ENCODE assay signal across 9 cellular contexts in the genomic region with DNA sequence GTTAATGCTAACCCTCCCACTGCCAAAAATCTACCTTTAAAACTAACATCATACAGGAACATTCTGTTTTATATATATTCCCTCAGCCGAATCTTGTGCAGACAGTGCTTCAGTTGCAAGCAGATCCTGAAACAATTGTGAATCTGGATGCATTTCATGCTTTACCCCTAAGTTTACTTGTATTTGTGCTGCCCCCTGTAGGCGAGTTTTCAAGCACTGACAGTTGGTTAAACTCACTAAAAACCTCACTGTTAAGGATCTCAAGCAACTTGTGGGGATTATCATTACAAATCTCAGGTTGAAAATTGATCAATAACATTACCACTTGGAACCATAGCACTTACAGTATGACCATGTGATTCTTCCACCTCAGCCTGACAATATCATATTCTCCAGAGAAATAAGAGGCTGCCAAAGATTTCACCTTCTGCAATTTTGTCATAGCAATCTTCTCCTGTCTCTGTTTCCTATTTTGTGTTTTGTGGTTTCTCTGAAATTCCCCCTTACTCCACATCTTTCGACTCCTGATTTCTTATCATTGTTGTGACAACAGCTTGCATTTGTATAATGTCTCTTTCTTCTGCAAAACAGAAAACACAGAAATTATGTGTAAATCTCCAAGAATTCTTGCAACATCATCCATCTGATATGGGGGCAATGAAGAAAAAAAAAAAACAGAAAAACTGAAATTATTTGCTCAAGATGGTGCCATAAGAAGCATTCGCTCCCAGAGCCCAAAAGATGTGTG.
A peak's percentile ranks its signal among the peaks of the same experiment; 100 is the strongest.
DNase-seq lines count a peak whose midpoint lies in the region; FAIRE-seq and TF ChIP-seq lines count a peak whose summit lies in the region.
"Had no signal": no experiment of that assay in that cellular context is flagged by ENCODE, and none has a peak within 500 bp of the region (broad histone marks: within the 10 kb centered on the region; RNA-seq: fewer than 3 reads in every experiment).

No MANE protein-coding gene starts in this region.

- no peak overlapping the region for H3K4me2 ChIP-seq in astrocyte (ENCODE audit: low read length)

- DNase-seq in A172 (ENCODE audit: low spot score) (peak; percentile 1), GM10248 (ENCODE audit: extremely low spot score) (peak; percentile 13), NCI-H146 treated with DMSO at 0.1 percent for 48 hours (lab: John Stamatoyannopoulos, UW; ENCODE audit: unreplicated experiment) (peak; percentile 35), astrocyte (ENCODE audit: low read depth) (peak; percentile 50), iPS-NIHi11 (ENCODE audit: low spot score) (peak; percentile 59), tibial nerve (ENCODE audit: low spot score in 2 of 2) (peak; percentile 59 to 88), GM12892 (ENCODE audit: insufficient read length) (no peak), occipital lobe (lab: John Stamatoyannopoulos, UW) (no peak)

- H3K27ac ChIP-seq in astrocyte (ENCODE audit: low read depth, low read length) (no peak overlapping the region), tibial nerve (no peak overlapping the region)
- H3K27ac ChIP-seq: suprapubic skin had no signal

- no peaks in the 10 kb centered on the region for H3K27me3 Mint-ChIP-seq in astrocyte (ENCODE audit: low read depth, unreplicated experiment)

- H3K4me3 ChIP-seq in astrocyte (ENCODE audit: insufficient read depth, low read depth, low read length) (no peak overlapping the region), tibial nerve (no peak overlapping the region)
- H3K4me3 ChIP-seq: suprapubic skin had no signal

- peak; percentile 39 for FAIRE-seq in astrocyte (lab: Jason Lieb, UNC)
- FAIRE-seq in GM12892 (lab: Jason Lieb, UNC): no peak

- H3K4me1 ChIP-seq in astrocyte (ENCODE audit: insufficient read depth, low read length): no peaks in the 10 kb centered on the region
- peaks cover 0 to 3% (median 0%) of the 10 kb centered on the region in 4 donors for H3K4me1 ChIP-seq in tibial nerve
- H3K4me1 ChIP-seq: suprapubic skin had no signal

- peaks cover 3% of the 10 kb centered on the region for H3K9me3 Mint-ChIP-seq in astrocyte (ENCODE audit: unreplicated experiment)

- H3K27me3 ChIP-seq in astrocyte (ENCODE audit: insufficient read depth, low read length): no peaks in the 10 kb centered on the region
- no peaks in the 10 kb centered on the region for H3K27me3 ChIP-seq in tibial nerve
- H3K27me3 ChIP-seq: suprapubic skin had no signal

- H3K36me3 Mint-ChIP-seq in astrocyte (ENCODE audit: low read depth, unreplicated experiment): no peaks in the 10 kb centered on the region

- WGBS in tibial nerve, 2 donors: 55 to 58% methylated on average over 4 of the region's 4 CpGs

- no peak overlapping the region for H3K4me3 Mint-ChIP-seq in astrocyte (ENCODE audit: unreplicated experiment)

- H3K36me3 ChIP-seq in astrocyte (ENCODE audit: insufficient read depth, low read length): no peaks in the 10 kb centered on the region
- no peaks in the 10 kb centered on the region for H3K36me3 ChIP-seq in tibial nerve
- H3K36me3 ChIP-seq: suprapubic skin had no signal

- POLR2A ChIA-PET in GM10248 (lab: Yijun Ruan, JAX): no interaction called here

- H3K4me1 Mint-ChIP-seq in astrocyte (ENCODE audit: low read depth, unreplicated experiment): no peaks in the 10 kb centered on the region

- TF ChIP-seq CTCF in GM10248 (IDR thresholded peaks at IDR 0.05; ENCODE audit: control extremely low read depth, extremely low read depth, low read depth, missing control alignments) (peak; percentile 52), astrocyte (IDR thresholded peaks at IDR 0.05; ENCODE audit: insufficient read depth, low read depth, low read length) (peak; percentile 78), tibial nerve (IDR thresholded peaks at IDR 0.05) (peak in 4 of 5 experiments; percentile 19 to 49 (median 44))

- H3K9me3 ChIP-seq in astrocyte (ENCODE audit: insufficient read depth, low read depth, low read length) (no peaks in the 10 kb centered on the region), tibial nerve (peaks cover 0 to 5% (median 0%) of the 10 kb centered on the region in 4 donors)
- H3K9me3 ChIP-seq: suprapubic skin had no signal

- H3K9ac ChIP-seq in astrocyte (ENCODE audit: low read length): no peak overlapping the region

- H2AFZ ChIP-seq in astrocyte (ENCODE audit: low read depth, low read length): no peak overlapping the region

- TF ChIP-seq POLR2A in tibial nerve (IDR thresholded peaks at IDR 0.05) (no peak), GM12892 (IDR thresholded peaks at IDR 0.05; ENCODE audit: low read depth, low read length) (no peak)

- TF ChIP-seq EP300 in tibial nerve (IDR thresholded peaks at IDR 0.05): no peak

- CTCF ChIA-PET in GM10248 (lab: Yijun Ruan, JAX): interaction anchor here (1.0 kb wide), 2 partner anchors 9 to 12 kb away, joined by 3 to 5 read pairs; no protein-coding TSS in a partner anchor

- no peaks in the 10 kb centered on the region for H3K79me2 ChIP-seq in astrocyte (ENCODE audit: insufficient read depth, low read length)

- H3K27ac Mint-ChIP-seq in astrocyte (ENCODE audit: unreplicated experiment): no peak overlapping the region

- no peaks in the 10 kb centered on the region for H4K20me1 ChIP-seq in astrocyte (ENCODE audit: insufficient read depth, low read length)

Comparison
In these comparisons a context has a peak if more than half of its experiments do, and no peak if none do; other contexts are left out.
1. DNase-seq: peak in A172 (single experiment), GM10248 (single experiment), NCI-H146 treated with DMSO at 0.1 percent for 48 hours (single experiment), astrocyte (single experiment), iPS-NIHi11 (single experiment) and tibial nerve (2 of 2); none in GM12892 (single experiment) and occipital lobe (single experiment).
2. Peak in every context shown above with its lines, with median percentiles within 50 percentile points of each other: CTCF ChIP-seq.